15 cellular contexts compared by ENCODE assay signal in the genomic region with DNA sequence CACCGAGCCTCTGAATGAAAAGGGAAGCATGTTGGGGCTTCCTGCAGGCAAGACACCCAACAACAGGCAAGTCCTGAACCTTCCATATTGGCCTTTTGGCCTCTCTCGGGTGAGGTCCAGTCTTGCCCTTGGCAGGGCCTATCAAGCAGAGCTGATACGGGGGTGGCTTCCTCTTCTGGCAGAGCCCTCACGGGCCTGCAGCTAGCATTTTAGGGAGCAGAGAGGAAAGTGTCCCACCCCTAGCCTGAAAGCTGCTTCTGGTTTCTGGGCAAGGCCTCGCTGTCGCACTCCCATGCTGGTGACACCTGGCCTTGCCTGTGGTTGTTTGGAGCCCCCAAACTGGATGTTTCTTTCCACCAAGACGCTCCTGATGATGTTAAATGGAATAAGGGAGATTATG. TPM values are rescaled to one million over a fixed set of nuclear protein-coding genes. Genes with fewer than 3 reads are reported as not detected.
A peak's percentile ranks its signal among the peaks of the same experiment; 100 is the strongest.
DNase-seq lines count a peak whose midpoint lies in the region; ATAC-seq and TF ChIP-seq lines count a peak whose summit lies in the region.
"Had no signal": no experiment of that assay in that cellular context is flagged by ENCODE, and none has a peak within 500 bp of the region (broad histone marks: within the 10 kb centered on the region; RNA-seq: fewer than 3 reads in every experiment).

No MANE protein-coding gene starts in this region.

- peaks cover 0 to 8% (median 3%) of the 10 kb centered on the region in 3 donors for H3K4me1 ChIP-seq in esophagus squamous epithelium

- H3K9me3 ChIP-seq in T-helper 17 cell (ENCODE audit: control insufficient read depth, low read length, poor library complexity, severe bottlenecking) = no peaks in the 10 kb centered on the region
- no peaks in the 10 kb centered on the region for H3K9me3 ChIP-seq in esophagus squamous epithelium
- H3K9me3 ChIP-seq: A549, neutrophil had no signal

- ATAC-seq in left ventricle myocardium superior (peak; percentile 32), HG02981 (IDR thresholded peaks at IDR 0.05; ENCODE audit: unreplicated experiment) (peak; percentile 11), T-helper 17 cell (no peak), HG03097 (IDR thresholded peaks at IDR 0.05; ENCODE audit: low FRiP score, unreplicated experiment) (no peak)
- ATAC-seq: A549, T-cell had no signal

- peak overlapping the region in 2 of 4 donors; percentile 20 to 29 for H3K27ac ChIP-seq in esophagus squamous epithelium
- H3K27ac ChIP-seq: A549, neutrophil had no signal

- intact Hi-C loops in left ventricle myocardium superior (cut with micrococcal nuclease) = no loop called here
- intact Hi-C loops in cardiac septum (cut with DNase I) = no loop called here
- intact Hi-C loops in esophagus squamous epithelium (cut with DNase I) = no loop called here

- no peak for TF ChIP-seq POLR2A in esophagus squamous epithelium (IDR thresholded peaks at IDR 0.05)

- peak overlapping the region; percentile 92 for H3K27ac Mint-ChIP-seq in T-helper 17 cell
- H3K27ac Mint-ChIP-seq: activated CD8-positive, alpha-beta T cell treated with anti-CD3 and anti-CD28 coated beads for 36 hours; activated naive CD4-positive, alpha-beta T cell treated with anti-CD3 and anti-CD28 coated beads, Interleukin-2, amount 50 U/mL, for 24 hours; T-cell had no signal

- no peak for TF ChIP-seq CTCF in esophagus squamous epithelium (IDR thresholded peaks at IDR 0.05)

- H3K36me3 ChIP-seq in esophagus squamous epithelium = no peaks in the 10 kb centered on the region
- H3K36me3 ChIP-seq: neutrophil had no signal

- WGBS in esophagus squamous epithelium, 2 donors = 92 to 95% methylated on average over 3 to 5 of the region's 7 CpGs

- H3K4me3 Mint-ChIP-seq in T-helper 17 cell = no peak overlapping the region
- H3K4me3 Mint-ChIP-seq: activated CD8-positive, alpha-beta T cell treated with anti-CD3 and anti-CD28 coated beads for 36 hours; activated naive CD4-positive, alpha-beta T cell treated with anti-CD3 and anti-CD28 coated beads, Interleukin-2, amount 50 U/mL, for 24 hours; T-cell had no signal

- H3K36me3 Mint-ChIP-seq in T-helper 17 cell (ENCODE audit: low read depth) = no peaks in the 10 kb centered on the region
- H3K36me3 Mint-ChIP-seq: activated naive CD4-positive, alpha-beta T cell treated with anti-CD3 and anti-CD28 coated beads, Interleukin-2, amount 50 U/mL, for 24 hours; T-cell had no signal

- DNase-seq in left ventricle myocardium superior = no peak
- no peak for DNase-seq in cardiac septum (ENCODE audit: low spot score)
- DNase-seq in T-helper 17 cell = no peak
- no peak for DNase-seq in ecto neural progenitor cell (ENCODE audit: low spot score)
- no peak for DNase-seq in esophagus squamous epithelium (lab: John Stamatoyannopoulos, UW)
- DNase-seq in NCI-H1105 treated with DMSO at 0.1 percent for 48 hours (lab: John Stamatoyannopoulos, UW) = no peak
- DNase-seq: activated CD8-positive, alpha-beta T cell treated with anti-CD3 and anti-CD28 coated beads for 36 hours; DMS79 treated with DMSO at 0.1 percent for 48 hours; NCI-H1092; T-cell had no signal

- H3K27me3 ChIP-seq in esophagus squamous epithelium = no peaks in the 10 kb centered on the region
- H3K27me3 ChIP-seq: neutrophil had no signal

- peaks cover 21% of the 10 kb centered on the region for H3K4me1 Mint-ChIP-seq in T-helper 17 cell
- H3K4me1 Mint-ChIP-seq: activated naive CD4-positive, alpha-beta T cell treated with anti-CD3 and anti-CD28 coated beads, Interleukin-2, amount 50 U/mL, for 24 hours had no signal

- H3K27me3 Mint-ChIP-seq in T-helper 17 cell = no peaks in the 10 kb centered on the region
- H3K27me3 Mint-ChIP-seq: activated CD8-positive, alpha-beta T cell treated with anti-CD3 and anti-CD28 coated beads for 36 hours had no signal

- H3K4me3 ChIP-seq in esophagus squamous epithelium = no peak overlapping the region
- H3K4me3 ChIP-seq: A549 had no signal

RNA-seq across cellular contexts. Expression of a gene that starts 31.8 kb away (rescaled TPM):
- total RNA-seq in left ventricle myocardium superior (72.3 TPM), cardiac septum (38.8 TPM), T-helper 17 cell (100 to 1,000 TPM; 109 to 116 TPM), esophagus squamous epithelium (100 to 1,000 TPM in 2 of 4 donors, 10 to 100 TPM in 2; 19.7 to 115 (median 69.6) TPM)

Comparison
In these comparisons a context has a peak if more than half of its experiments do, and no peak if none do; other contexts are left out.
1. ATAC-seq: peak in left ventricle myocardium superior (single experiment) and HG02981 (single experiment); none in T-helper 17 cell (single experiment) and HG03097 (single experiment).